Comparison of ENCODE assay signal across 8 cellular contexts in the genomic region with DNA sequence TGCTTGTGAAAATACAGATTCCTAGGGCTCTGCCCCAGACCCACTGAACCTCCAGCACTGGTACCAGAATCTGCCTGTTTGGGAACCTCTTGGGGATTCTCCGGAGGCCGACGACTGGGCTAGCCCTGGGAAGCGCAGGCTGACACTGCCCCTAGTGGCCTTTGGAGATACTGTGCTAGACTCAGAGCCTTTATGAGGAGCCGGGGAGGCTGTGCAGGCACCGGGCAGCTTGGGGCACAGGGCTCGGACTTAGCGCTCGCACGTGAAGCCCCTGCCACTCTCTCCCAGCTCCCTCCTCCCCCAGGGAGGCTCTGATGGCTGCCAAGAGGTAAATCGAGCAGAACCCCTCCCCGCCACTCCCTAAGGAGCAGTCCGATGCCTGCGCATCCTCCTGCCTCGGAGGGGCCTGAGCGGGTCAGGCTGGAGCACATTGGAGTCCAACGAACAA.
DNase-seq lines count a peak whose midpoint lies in the region; ATAC-seq and TF ChIP-seq lines count a peak whose summit lies in the region.

No MANE protein-coding gene starts in this region.

- H3K4me3 ChIP-seq in OCI-LY3 (ENCODE audit: low read length) = no peak overlapping the region
- no peak overlapping the region for H3K4me3 ChIP-seq in cardiac fibroblast (replicated peaks in 1 of 2; ENCODE audit: low read depth in 2 of 2, low read length in 2 of 2)

- H4K20me1 ChIP-seq in OCI-LY3 (ENCODE audit: insufficient read depth, low read length) = no peaks in the 10 kb centered on the region; the same call in 1 of the 2 replicates

- no peak overlapping the region for H3K9ac ChIP-seq in OCI-LY3 (ENCODE audit: low read length)

- H3K79me2 ChIP-seq in OCI-LY3 (ENCODE audit: low read length) = no peaks in the 10 kb centered on the region

- DNase-seq in DMS53 treated with DMSO at 0.1 percent for 48 hours (lab: John Stamatoyannopoulos, UW; ENCODE audit: unreplicated experiment) (peak; percentile 47), cardiac fibroblast (ENCODE audit: low read depth in 2 of 2) (peak; percentile 62 to 67), iris pigment epithelial cell (ENCODE audit: low read depth) (peak; percentile 55), mesenteric fat pad (ENCODE audit: low spot score) (no peak)
- peak; percentile 0 for DNase-seq in stimulated activated CD8-positive, alpha-beta memory T cell treated with anti-CD3 and anti-CD28 coated beads, Interleukin-4, amount 100 ng/mL, for 24 hours (ENCODE audit: low read depth)

- no peaks in the 10 kb centered on the region for H3K4me1 ChIP-seq in OCI-LY3 (ENCODE audit: low read length)

- no peaks in the 10 kb centered on the region for H3K36me3 ChIP-seq in OCI-LY3 (replicated peaks; ENCODE audit: low read depth, low read length)

- ATAC-seq in GM19372 (IDR thresholded peaks at IDR 0.05; ENCODE audit: low read depth, unreplicated experiment) (peak; percentile 79), HG03520 (IDR thresholded peaks at IDR 0.05; ENCODE audit: unreplicated experiment) (peak; percentile 78)

- no peaks in the 10 kb centered on the region for H3K9me3 ChIP-seq in OCI-LY3 (ENCODE audit: insufficient read depth, low read length)

- H3K4me2 ChIP-seq in OCI-LY3 (ENCODE audit: low read length) = no peak overlapping the region

- H3K27me3 ChIP-seq in OCI-LY3 (ENCODE audit: low read depth, low read length) = no peaks in the 10 kb centered on the region

- no peak overlapping the region for H2AFZ ChIP-seq in OCI-LY3 (ENCODE audit: low read depth, low read length)

- H3K27ac ChIP-seq in OCI-LY3 (ENCODE audit: low read length) = no peak overlapping the region

- peak; percentile 82 for TF ChIP-seq CTCF in OCI-LY3 (IDR thresholded peaks at IDR 0.05; ENCODE audit: low read depth, low read length)
- TF ChIP-seq CTCF in cardiac fibroblast (IDR thresholded peaks at IDR 0.05; ENCODE audit: low read depth, low read length) = peak; percentile 87
